Comparison of ENCODE assay signal across 17 cellular contexts in the genomic region with DNA sequence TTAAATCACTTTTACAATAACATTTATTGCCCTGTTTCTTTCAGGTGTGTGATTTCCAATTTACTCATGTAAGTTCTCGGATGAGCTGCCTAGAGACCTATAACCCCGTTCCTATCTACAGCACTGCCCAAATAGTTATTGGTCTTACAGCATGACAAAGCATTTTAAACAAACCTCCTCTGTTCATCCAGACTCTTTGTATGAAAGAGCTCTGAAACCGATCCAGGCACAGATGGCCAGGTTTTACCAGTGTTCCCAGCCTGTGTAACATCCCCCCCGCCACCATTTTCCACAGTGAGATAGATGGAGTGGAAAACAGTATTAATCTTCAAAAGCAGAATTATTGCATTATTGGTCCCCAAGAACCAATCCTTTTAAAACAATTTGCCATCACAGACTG. TPM values are rescaled to one million over a fixed set of nuclear protein-coding genes. Genes with fewer than 3 reads are reported as not detected.
DNase-seq lines count a peak whose midpoint lies in the region; ATAC-seq and TF ChIP-seq lines count a peak whose summit lies in the region.
"Had no signal": no experiment of that assay in that cellular context is flagged by ENCODE, and none has a peak within 500 bp of the region (broad histone marks: within the 10 kb centered on the region; RNA-seq: fewer than 3 reads in every experiment).

No MANE protein-coding gene starts in this region.

- H3K4me3 Mint-ChIP-seq in activated CD4-positive, alpha-beta T cell treated with anti-CD3 and anti-CD28 coated beads, Interleukin-2, amount 10 ng/mL, durations not matched to agents 24 days and 14 days: no peak overlapping the region
- H3K4me3 Mint-ChIP-seq in WTC11 (no peak overlapping the region), neural crest cell (no peak overlapping the region)
- H3K4me3 Mint-ChIP-seq: IgD-negative memory B cell had no signal

- TF ChIP-seq CTCF in WTC11 (IDR thresholded peaks at IDR 0.05) (no peak), neural crest cell (conservative IDR thresholded peaks at IDR 0.05) (no peak), sigmoid colon (IDR thresholded peaks at IDR 0.05) (no peak)

- H3K27me3 ChIP-seq in sigmoid colon: no peaks in the 10 kb centered on the region
- H3K27me3 ChIP-seq: BLaER1 had no signal

- POLR2A ChIA-PET in WTC11 (lab: Charles Lee): no interaction called here

- CTCF ChIA-PET in WTC11 (lab: Charles Lee): no interaction called here

- no peaks in the 10 kb centered on the region for H3K9me3 Mint-ChIP-seq in activated CD4-positive, alpha-beta T cell treated with anti-CD3 and anti-CD28 coated beads, Interleukin-2, amount 10 ng/mL, durations not matched to agents 24 days and 14 days
- H3K9me3 Mint-ChIP-seq in WTC11 (no peaks in the 10 kb centered on the region; the same call in 1 of the 2 replicates), neural crest cell (peaks cover 3% of the 10 kb centered on the region)

- intact Hi-C loops in activated CD4-positive, alpha-beta T cell treated with anti-CD3 and anti-CD28 coated beads, Interleukin-2, amount 10 ng/mL, durations not matched to agents 24 days and 14 days (cut with micrococcal nuclease): no loop called here
- intact Hi-C loops in sigmoid colon (cut with DNase I): no loop called here

- no peaks in the 10 kb centered on the region for H3K4me1 Mint-ChIP-seq in activated CD4-positive, alpha-beta T cell treated with anti-CD3 and anti-CD28 coated beads, Interleukin-2, amount 10 ng/mL, durations not matched to agents 24 days and 14 days
- H3K4me1 Mint-ChIP-seq in WTC11 (peaks cover 24% of the 10 kb centered on the region), neural crest cell (peaks cover 31% of the 10 kb centered on the region)
- H3K4me1 Mint-ChIP-seq: IgD-negative memory B cell had no signal

- 70 to 81% methylated on average over 4 of the region's 4 CpGs for WGBS in sigmoid colon, 2 donors

- H3K4me1 ChIP-seq in sigmoid colon: no peaks in the 10 kb centered on the region

- H3K9me3 ChIP-seq in sigmoid colon: no peaks in the 10 kb centered on the region
- H3K9me3 ChIP-seq: BLaER1, HAP-1 had no signal

- TF ChIP-seq EP300 in sigmoid colon (IDR thresholded peaks at IDR 0.05): no peak

- H3K36me3 Mint-ChIP-seq in activated CD4-positive, alpha-beta T cell treated with anti-CD3 and anti-CD28 coated beads, Interleukin-2, amount 10 ng/mL, durations not matched to agents 24 days and 14 days (ENCODE audit: low read depth): no peaks in the 10 kb centered on the region
- H3K36me3 Mint-ChIP-seq in WTC11 (no peaks in the 10 kb centered on the region), neural crest cell (ENCODE audit: low read depth) (no peaks in the 10 kb centered on the region)
- H3K36me3 Mint-ChIP-seq: IgD-negative memory B cell had no signal

- no peak for ATAC-seq in WTC11

- no peak overlapping the region for H3K27ac Mint-ChIP-seq in activated CD4-positive, alpha-beta T cell treated with anti-CD3 and anti-CD28 coated beads, Interleukin-2, amount 10 ng/mL, durations not matched to agents 24 days and 14 days
- H3K27ac Mint-ChIP-seq in WTC11 (no peak overlapping the region), neural crest cell (ENCODE audit: unreplicated experiment) (peak overlapping the region; percentile 9)

- DNase-seq in activated CD4-positive, alpha-beta T cell treated with anti-CD3 and anti-CD28 coated beads, Interleukin-2, amount 10 ng/mL, durations not matched to agents 24 days and 14 days: peak; percentile 8
- no peak for DNase-seq in activated CD4-positive, alpha-beta T cell treated with anti-CD3 and anti-CD28 coated beads, Interleukin-2, amount 50 U/mL, for 1 hour
- DNase-seq in WTC11 (ENCODE audit: low spot score) (no peak), neural crest cell (ENCODE audit: low read depth, low spot score) (no peak), middle frontal gyrus (ENCODE audit: extremely low spot score, low spot score) (no peak), sigmoid colon (no peak)
- DNase-seq in stimulated activated CD4-positive, alpha-beta T cell treated with anti-CD3 and anti-CD28 coated beads, Interleukin-1b, Interleukin-23, amount 100 ng/mL, for 48 hours: no peak
- DNase-seq: 8988T, AML-193, Calu3, DMS153, DMS79 treated with DMSO at 0.1 percent for 48 hours, EL, GF-D8 had no signal

- no peaks in the 10 kb centered on the region for H3K36me3 ChIP-seq in sigmoid colon
- H3K36me3 ChIP-seq: BLaER1, HAP-1 had no signal

- H3K27ac ChIP-seq in sigmoid colon: no peak overlapping the region
- H3K27ac ChIP-seq: BLaER1 had no signal

- no peak for TF ChIP-seq POLR2A in sigmoid colon (IDR thresholded peaks at IDR 0.05)

- H3K27me3 Mint-ChIP-seq in activated CD4-positive, alpha-beta T cell treated with anti-CD3 and anti-CD28 coated beads, Interleukin-2, amount 10 ng/mL, durations not matched to agents 24 days and 14 days: peaks cover 10% of the 10 kb centered on the region
- H3K27me3 Mint-ChIP-seq in WTC11 (ENCODE audit: low read depth) (no peaks in the 10 kb centered on the region), neural crest cell (ENCODE audit: low read depth) (no peaks in the 10 kb centered on the region)

- H3K4me3 ChIP-seq in sigmoid colon: no peak overlapping the region
- H3K4me3 ChIP-seq: BLaER1, HAP-1 had no signal

TF ChIP-seq in WTC11, 78 proteins besides CTCF, POLR2A, EP300 and RAD21:
- TF ChIP-seq, protein P1, sequence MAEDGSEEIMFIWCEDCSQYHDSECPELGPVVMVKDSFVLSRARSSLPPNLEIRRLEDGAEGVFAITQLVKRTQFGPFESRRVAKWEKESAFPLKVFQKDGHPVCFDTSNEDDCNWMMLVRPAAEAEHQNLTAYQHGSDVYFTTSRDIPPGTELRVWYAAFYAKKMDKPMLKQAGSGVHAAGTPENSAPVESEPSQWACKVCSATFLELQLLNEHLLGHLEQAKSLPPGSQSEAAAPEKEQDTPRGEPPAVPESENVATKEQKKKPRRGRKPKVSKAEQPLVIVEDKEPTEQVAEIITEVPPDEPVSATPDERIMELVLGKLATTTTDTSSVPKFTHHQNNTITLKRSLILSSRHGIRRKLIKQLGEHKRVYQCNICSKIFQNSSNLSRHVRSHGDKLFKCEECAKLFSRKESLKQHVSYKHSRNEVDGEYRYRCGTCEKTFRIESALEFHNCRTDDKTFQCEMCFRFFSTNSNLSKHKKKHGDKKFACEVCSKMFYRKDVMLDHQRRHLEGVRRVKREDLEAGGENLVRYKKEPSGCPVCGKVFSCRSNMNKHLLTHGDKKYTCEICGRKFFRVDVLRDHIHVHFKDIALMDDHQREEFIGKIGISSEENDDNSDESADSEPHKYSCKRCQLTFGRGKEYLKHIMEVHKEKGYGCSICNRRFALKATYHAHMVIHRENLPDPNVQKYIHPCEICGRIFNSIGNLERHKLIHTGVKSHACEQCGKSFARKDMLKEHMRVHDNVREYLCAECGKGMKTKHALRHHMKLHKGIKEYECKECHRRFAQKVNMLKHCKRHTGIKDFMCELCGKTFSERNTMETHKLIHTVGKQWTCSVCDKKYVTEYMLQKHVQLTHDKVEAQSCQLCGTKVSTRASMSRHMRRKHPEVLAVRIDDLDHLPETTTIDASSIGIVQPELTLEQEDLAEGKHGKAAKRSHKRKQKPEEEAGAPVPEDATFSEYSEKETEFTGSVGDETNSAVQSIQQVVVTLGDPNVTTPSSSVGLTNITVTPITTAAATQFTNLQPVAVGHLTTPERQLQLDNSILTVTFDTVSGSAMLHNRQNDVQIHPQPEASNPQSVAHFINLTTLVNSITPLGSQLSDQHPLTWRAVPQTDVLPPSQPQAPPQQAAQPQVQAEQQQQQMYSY (CRISPR knock-in tag; IDR thresholded peaks at IDR 0.05): 0 out of 2 replicates have a peak, but pooled peaks have one; percentile 40
- TF ChIP-seq, protein P2, sequence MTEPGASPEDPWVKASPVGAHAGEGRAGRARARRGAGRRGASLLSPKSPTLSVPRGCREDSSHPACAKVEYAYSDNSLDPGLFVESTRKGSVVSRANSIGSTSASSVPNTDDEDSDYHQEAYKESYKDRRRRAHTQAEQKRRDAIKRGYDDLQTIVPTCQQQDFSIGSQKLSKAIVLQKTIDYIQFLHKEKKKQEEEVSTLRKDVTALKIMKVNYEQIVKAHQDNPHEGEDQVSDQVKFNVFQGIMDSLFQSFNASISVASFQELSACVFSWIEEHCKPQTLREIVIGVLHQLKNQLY (CRISPR knock-in tag; IDR thresholded peaks at IDR 0.05): no peak

RNA-seq across cellular contexts. Expression of a gene that starts 59.0 kb away (rescaled TPM):
- total RNA-seq in activated CD4-positive, alpha-beta T cell treated with anti-CD3 and anti-CD28 coated beads, Interleukin-2, amount 10 ng/mL, durations not matched to agents 24 days and 14 days: not detected in 2 replicates
- 14.1 to 17.8 TPM (median 15.7 TPM) in 3 replicates for total RNA-seq in WTC11 (2021)
- total RNA-seq in neural crest cell: 0.20 and 0.42 TPM in 2 replicates
- not detected for total RNA-seq in sigmoid colon
- 1 to 10 TPM in 1 of 3 donors, under 1 TPM in 2; 0.09 to 6.0 (median 0.46) TPM for polyA plus RNA-seq in sigmoid colon
- polyA plus RNA-seq: IgD-negative memory B cell had no signal

Comparison
In these comparisons a context has a peak if more than half of its experiments do, and no peak if none do; other contexts are left out.
1. RNA of a gene that starts 59.0 kb away (total RNA-seq): 14.1 to 17.8 TPM in WTC11; 0.20 to 0.42 TPM in neural crest cell, not detected in activated CD4-positive, alpha-beta T cell treated with anti-CD3 and anti-CD28 coated beads, Interleukin-2, amount 10 ng/mL, durations not matched to agents 24 days and 14 days and not detected in sigmoid colon; every median in the first group is over 10 times any median in the second.